In genomic region chr11:128503231-128503991, GRCh38 we compare ENCODE assay signal across 9 cellular contexts.
DNase-seq lines count a peak whose midpoint lies in the region; ATAC-seq and TF ChIP-seq lines count a peak whose summit lies in the region.
"Had no signal": no experiment of that assay in that cellular context is flagged by ENCODE, and none has a peak within 500 bp of the region (broad histone marks: within the 10 kb centered on the region; RNA-seq: fewer than 3 reads in every experiment).

No MANE protein-coding gene starts in this region.

- no peaks in the 10 kb centered on the region for H3K27me3 ChIP-seq in SJCRH30

- peak overlapping the region; percentile 99 for H3K27ac Mint-ChIP-seq in stimulated activated naive CD8-positive, alpha-beta T cell treated with anti-CD3 and anti-CD28 coated beads, Interleukin-15, Interleukin-2, amounts not matched to agents 100 ng/mL and 50 ng/mL, for 24 hours

- H3K9me3 Mint-ChIP-seq in activated T-cell treated with anti-CD3 and anti-CD28 coated beads, Interleukin-2, amount 50 U/mL, for 4 hours: no peaks in the 10 kb centered on the region
- no peaks in the 10 kb centered on the region for H3K9me3 Mint-ChIP-seq in stimulated activated naive CD8-positive, alpha-beta T cell treated with anti-CD3 and anti-CD28 coated beads, Interleukin-15, Interleukin-2, amounts not matched to agents 100 ng/mL and 50 ng/mL, for 24 hours

- peak overlapping the region; percentile 83 for H3K4me3 Mint-ChIP-seq in activated T-cell treated with anti-CD3 and anti-CD28 coated beads, Interleukin-2, amount 50 U/mL, for 4 hours
- H3K4me3 Mint-ChIP-seq in stimulated activated naive CD8-positive, alpha-beta T cell treated with anti-CD3 and anti-CD28 coated beads, Interleukin-15, Interleukin-2, amounts not matched to agents 100 ng/mL and 50 ng/mL, for 24 hours: peak overlapping the region; percentile 94

- peaks cover 31% of the 10 kb centered on the region for H3K4me1 ChIP-seq in SJCRH30

- H3K9me3 ChIP-seq in SJCRH30 (replicated peaks): no peaks in the 10 kb centered on the region

- no peak for TF ChIP-seq CTCF in fibroblast of pulmonary artery (IDR thresholded peaks at IDR 0.05; ENCODE audit: low read length, missing control alignments)

- H3K4me1 Mint-ChIP-seq in activated T-cell treated with anti-CD3 and anti-CD28 coated beads, Interleukin-2, amount 50 U/mL, for 4 hours (ENCODE audit: low read depth): peaks cover 95% of the 10 kb centered on the region
- peaks cover 98% of the 10 kb centered on the region for H3K4me1 Mint-ChIP-seq in stimulated activated naive CD8-positive, alpha-beta T cell treated with anti-CD3 and anti-CD28 coated beads, Interleukin-15, Interleukin-2, amounts not matched to agents 100 ng/mL and 50 ng/mL, for 24 hours (ENCODE audit: low read depth)

- no peaks in the 10 kb centered on the region for H3K27me3 Mint-ChIP-seq in activated T-cell treated with anti-CD3 and anti-CD28 coated beads, Interleukin-2, amount 50 U/mL, for 4 hours (ENCODE audit: low read depth)
- H3K27me3 Mint-ChIP-seq in stimulated activated naive CD8-positive, alpha-beta T cell treated with anti-CD3 and anti-CD28 coated beads, Interleukin-15, Interleukin-2, amounts not matched to agents 100 ng/mL and 50 ng/mL, for 24 hours: no peaks in the 10 kb centered on the region

- ATAC-seq in activated T-cell treated with anti-CD3 and anti-CD28 coated beads, Interleukin-2, amount 50 U/mL, for 4 hours: peak; percentile 39 to 42

- H3K36me3 Mint-ChIP-seq in activated T-cell treated with anti-CD3 and anti-CD28 coated beads, Interleukin-2, amount 50 U/mL, for 4 hours (ENCODE audit: insufficient read depth): peaks cover 38% of the 10 kb centered on the region
- peaks cover 63% of the 10 kb centered on the region for H3K36me3 Mint-ChIP-seq in stimulated activated naive CD8-positive, alpha-beta T cell treated with anti-CD3 and anti-CD28 coated beads, Interleukin-15, Interleukin-2, amounts not matched to agents 100 ng/mL and 50 ng/mL, for 24 hours (ENCODE audit: low read depth)

- no peak for DNase-seq in activated T-cell treated with anti-CD3 and anti-CD28 coated beads, Interleukin-2, amount 50 U/mL, for 4 hours
- DNase-seq in activated T-cell treated with anti-CD3 and anti-CD28 coated beads, Interleukin-2, amount 50 U/mL, for 48 hours: no peak
- peak; percentile 53 for DNase-seq in T-helper 22 cell (ENCODE audit: low read depth)
- DNase-seq in fibroblast of pulmonary artery (ENCODE audit: low read depth): peak; percentile 79
- no peak for DNase-seq in effector CD8-positive, alpha-beta T cell (lab: John Stamatoyannopoulos, UW)
- no peak for DNase-seq in SJCRH30
- DNase-seq in DMS79 (lab: John Stamatoyannopoulos, UW): no peak

- no peak overlapping the region for H3K27ac ChIP-seq in SJCRH30
- H3K27ac ChIP-seq: HL-60 had no signal

- H3K36me3 ChIP-seq in SJCRH30: peaks cover 2% of the 10 kb centered on the region

- no peak overlapping the region for H3K4me3 ChIP-seq in fibroblast of pulmonary artery (replicated peaks; ENCODE audit: low read depth, low read length)
- H3K4me3 ChIP-seq in SJCRH30: no peak overlapping the region

Comparison
In these comparisons a context has a peak if more than half of its experiments do, and no peak if none do; other contexts are left out.
1. DNase-seq: peak in T-helper 22 cell (single experiment) and fibroblast of pulmonary artery (single experiment); none in activated T-cell treated with anti-CD3 and anti-CD28 coated beads, Interleukin-2, amount 50 U/mL, for 4 hours (single experiment), activated T-cell treated with anti-CD3 and anti-CD28 coated beads, Interleukin-2, amount 50 U/mL, for 48 hours (0 of 2), effector CD8-positive, alpha-beta T cell (single experiment), SJCRH30 (0 of 2) and DMS79 (single experiment).